In genomic region chr11:45884596-45885185, GRCh38 we compare ENCODE assay signal across 10 cellular contexts. TPM values are rescaled to one million over a fixed set of nuclear protein-coding genes. Genes with fewer than 3 reads are reported as not detected.
DNase-seq lines count a peak whose midpoint lies in the region; ATAC-seq and TF ChIP-seq lines count a peak whose summit lies in the region.
"Had no signal": no experiment of that assay in that cellular context is flagged by ENCODE, and none has a peak within 500 bp of the region (broad histone marks: within the 10 kb centered on the region; RNA-seq: fewer than 3 reads in every experiment).

No MANE protein-coding gene starts in this region.

- H3K4me1 ChIP-seq in esophagus muscularis mucosa: peaks cover 3 to 23% (median 17%) of the 10 kb centered on the region in 4 donors

- peak overlapping the region; percentile 54 to 74 (median 58) for H3K4me3 ChIP-seq in esophagus muscularis mucosa

- H3K36me3 ChIP-seq in esophagus muscularis mucosa: peaks cover 17 to 39% (median 35%) of the 10 kb centered on the region in 4 donors

- H3K4me3 Mint-ChIP-seq in activated CD8-positive, alpha-beta memory T cell treated with anti-CD3 and anti-CD28 coated beads, Interleukin-2, amount 10 ng/mL, durations not matched to agents 7 days and 5 days: peak overlapping the region; percentile 61
- H3K4me3 Mint-ChIP-seq in stimulated activated memory B cell treated with anti-CD40 and anti-IgM and Interleukin-4, amounts not matched to agents 10 μg/mL and 1 μg/mL and 100 μg/mL, for 72 hours: peak overlapping the region; percentile 79

- ATAC-seq in activated CD8-positive, alpha-beta memory T cell treated with anti-CD3 and anti-CD28 coated beads, Interleukin-2, amount 10 ng/mL, durations not matched to agents 7 days and 5 days: no peak
- no peak for ATAC-seq in stimulated activated memory B cell treated with anti-CD40 and anti-IgM and Interleukin-4, amounts not matched to agents 10 μg/mL and 1 μg/mL and 100 μg/mL, for 72 hours

- H3K36me3 Mint-ChIP-seq in activated CD8-positive, alpha-beta memory T cell treated with anti-CD3 and anti-CD28 coated beads, Interleukin-2, amount 10 ng/mL, durations not matched to agents 7 days and 5 days: no peaks in the 10 kb centered on the region
- peaks cover 35% of the 10 kb centered on the region for H3K36me3 Mint-ChIP-seq in stimulated activated memory B cell treated with anti-CD40 and anti-IgM and Interleukin-4, amounts not matched to agents 10 μg/mL and 1 μg/mL and 100 μg/mL, for 72 hours

- H3K27ac Mint-ChIP-seq in activated CD8-positive, alpha-beta memory T cell treated with anti-CD3 and anti-CD28 coated beads, Interleukin-2, amount 10 ng/mL, durations not matched to agents 7 days and 5 days: no peak overlapping the region
- no peak overlapping the region for H3K27ac Mint-ChIP-seq in stimulated activated memory B cell treated with anti-CD40 and anti-IgM and Interleukin-4, amounts not matched to agents 10 μg/mL and 1 μg/mL and 100 μg/mL, for 72 hours

- no peaks in the 10 kb centered on the region for H3K9me3 Mint-ChIP-seq in activated CD8-positive, alpha-beta memory T cell treated with anti-CD3 and anti-CD28 coated beads, Interleukin-2, amount 10 ng/mL, durations not matched to agents 7 days and 5 days (ENCODE audit: low read depth)
- no peaks in the 10 kb centered on the region for H3K9me3 Mint-ChIP-seq in stimulated activated memory B cell treated with anti-CD40 and anti-IgM and Interleukin-4, amounts not matched to agents 10 μg/mL and 1 μg/mL and 100 μg/mL, for 72 hours

- no peak for DNase-seq in activated CD8-positive, alpha-beta memory T cell treated with anti-CD3 and anti-CD28 coated beads, Interleukin-2, amount 10 ng/mL, durations not matched to agents 7 days and 5 days
- no peak for DNase-seq in activated CD8-positive, alpha-beta memory T cell treated with anti-CD3 and anti-CD28 coated beads for 24 hours
- DNase-seq in esophagus muscularis mucosa (ENCODE audit: extremely low spot score) (no peak), NCI-H748 treated with DMSO at 0.1 percent for 48 hours (lab: John Stamatoyannopoulos, UW) (no peak), NCI-H446 (lab: John Stamatoyannopoulos, UW) (no peak), substantia nigra (lab: John Stamatoyannopoulos, UW) (no peak)
- DNase-seq: T1000 had no signal

- no peak for TF ChIP-seq CTCF in VCaP (conservative IDR thresholded peaks at IDR 0.05)
- no peak for TF ChIP-seq CTCF in esophagus muscularis mucosa (IDR thresholded peaks at IDR 0.05)

- no peaks in the 10 kb centered on the region for H3K27me3 ChIP-seq in esophagus muscularis mucosa

- H3K27me3 Mint-ChIP-seq in activated CD8-positive, alpha-beta memory T cell treated with anti-CD3 and anti-CD28 coated beads, Interleukin-2, amount 10 ng/mL, durations not matched to agents 7 days and 5 days: no peaks in the 10 kb centered on the region
- H3K27me3 Mint-ChIP-seq in stimulated activated memory B cell treated with anti-CD40 and anti-IgM and Interleukin-4, amounts not matched to agents 10 μg/mL and 1 μg/mL and 100 μg/mL, for 72 hours: peaks cover 4% of the 10 kb centered on the region

- intact Hi-C loops in esophagus muscularis mucosa (cut with DNase I): no loop called here

- WGBS in esophagus muscularis mucosa: 86% methylated on average over 10 of the region's 10 CpGs

- peaks cover 9% of the 10 kb centered on the region for H3K4me1 Mint-ChIP-seq in activated CD8-positive, alpha-beta memory T cell treated with anti-CD3 and anti-CD28 coated beads, Interleukin-2, amount 10 ng/mL, durations not matched to agents 7 days and 5 days
- H3K4me1 Mint-ChIP-seq in stimulated activated memory B cell treated with anti-CD40 and anti-IgM and Interleukin-4, amounts not matched to agents 10 μg/mL and 1 μg/mL and 100 μg/mL, for 72 hours: peaks cover 15% of the 10 kb centered on the region

- no peak for TF ChIP-seq POLR2A in esophagus muscularis mucosa (IDR thresholded peaks at IDR 0.05; ENCODE audit: low read depth)

- TF ChIP-seq EP300 in esophagus muscularis mucosa (IDR thresholded peaks at IDR 0.05): no peak

- CTCF ChIA-PET in activated CD8-positive, alpha-beta memory T cell treated with anti-CD3 and anti-CD28 coated beads, Interleukin-2, amount 10 ng/mL, durations not matched to agents 7 days and 5 days (lab: Charles Lee): no interaction called here

- H3K9me3 ChIP-seq in esophagus muscularis mucosa: no peaks in the 10 kb centered on the region

- H3K27ac ChIP-seq in VCaP: peak overlapping the region; percentile 93
- H3K27ac ChIP-seq in esophagus muscularis mucosa (replicated peaks in 1 of 4): no peak overlapping the region
- no peak overlapping the region for H3K27ac ChIP-seq in substantia nigra (ENCODE audit: low read depth, low read length, poor library complexity, severe bottlenecking)

RNA-seq across cellular contexts. Expression of gene MAPK8IP1, which starts 0.8 kb away (rescaled TPM):
- under 1 TPM; 0.42 to 0.73 TPM for total RNA-seq in activated CD8-positive, alpha-beta memory T cell treated with anti-CD3 and anti-CD28 coated beads, Interleukin-2, amount 10 ng/mL, durations not matched to agents 7 days and 5 days
- 10 to 100 TPM in 3 of 4 donors, 1 to 10 TPM in 1; 7.5 to 20.6 (median 16.1) TPM for total RNA-seq in esophagus muscularis mucosa

RNA-seq across cellular contexts. Expression of gene FREY1, which starts 22.4 kb away (rescaled TPM):
- 1 to 10 TPM in 1 of 2 experiments, under 1 TPM in 1; 0.93 to 1.5 TPM for total RNA-seq in activated CD8-positive, alpha-beta memory T cell treated with anti-CD3 and anti-CD28 coated beads, Interleukin-2, amount 10 ng/mL, durations not matched to agents 7 days and 5 days
- 1 to 10 TPM in 3 of 4 donors, under 1 TPM in 1; 0.65 to 3.7 (median 1.4) TPM for total RNA-seq in esophagus muscularis mucosa

RNA-seq across cellular contexts. Expression of gene PEX16, which starts 33.0 kb away (rescaled TPM):
- 10 to 100 TPM; 45.9 to 53.9 TPM for total RNA-seq in activated CD8-positive, alpha-beta memory T cell treated with anti-CD3 and anti-CD28 coated beads, Interleukin-2, amount 10 ng/mL, durations not matched to agents 7 days and 5 days
- 10 to 100 TPM; 15.4 to 32.2 (median 23.2) TPM for total RNA-seq in esophagus muscularis mucosa

RNA-seq across cellular contexts. Expression of gene CRY2, which starts 37.4 kb away (rescaled TPM):
- total RNA-seq in activated CD8-positive, alpha-beta memory T cell treated with anti-CD3 and anti-CD28 coated beads, Interleukin-2, amount 10 ng/mL, durations not matched to agents 7 days and 5 days: 10 to 100 TPM; 22.5 to 23.3 TPM
- 10 to 100 TPM; 32.0 to 57.6 (median 49.7) TPM for total RNA-seq in esophagus muscularis mucosa

RNA-seq across cellular contexts. Expression of gene LARGE2, which starts 37.8 kb away (rescaled TPM):
- total RNA-seq in activated CD8-positive, alpha-beta memory T cell treated with anti-CD3 and anti-CD28 coated beads, Interleukin-2, amount 10 ng/mL, durations not matched to agents 7 days and 5 days: under 1 TPM; 0.54 to 0.64 TPM
- under 1 TPM in 1 of 4 donors, not detected in 3; 0.17 TPM for total RNA-seq in esophagus muscularis mucosa
- total RNA-seq: subcutaneous adipose tissue had no signal

Comparison
In these comparisons a context has a peak if more than half of its experiments do, and no peak if none do; other contexts are left out.
1. RNA of gene MAPK8IP1, which starts 0.8 kb away (total RNA-seq): 7.5 to 20.6 TPM in esophagus muscularis mucosa; 0.42 to 0.73 TPM in activated CD8-positive, alpha-beta memory T cell treated with anti-CD3 and anti-CD28 coated beads, Interleukin-2, amount 10 ng/mL, durations not matched to agents 7 days and 5 days; every median in the first group is over 4 times any median in the second.